In the genomic region with DNA sequence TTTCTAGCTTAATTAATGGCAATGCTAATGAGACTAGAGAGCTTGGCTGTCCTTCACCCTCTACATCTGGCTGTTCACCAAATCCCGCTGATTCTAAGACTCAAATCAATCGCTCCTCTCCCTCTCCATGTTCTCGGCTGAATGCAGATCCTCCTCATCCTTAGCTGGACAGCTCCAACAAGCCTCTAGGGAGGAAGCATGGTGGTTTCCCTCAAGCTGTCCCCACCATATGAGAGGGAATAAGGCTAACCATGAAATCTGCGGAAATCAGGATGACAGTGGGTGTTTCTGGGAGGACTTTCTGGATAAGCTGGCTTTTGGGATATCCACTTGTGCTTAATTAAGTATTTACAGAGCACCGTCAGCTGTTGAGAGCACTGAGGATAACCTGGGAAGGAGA, we compare ENCODE assay signal across 9 cellular contexts.
"Had no signal": no experiment of that assay in that cellular context is flagged by ENCODE, and none has a peak within 500 bp of the region (broad histone marks: within the 10 kb centered on the region; RNA-seq: fewer than 3 reads in every experiment).

No MANE protein-coding gene starts in this region.

- H3K4me3 ChIP-seq: cardiac muscle cell, heart right ventricle, psoas muscle, sigmoid colon, testis had no signal

- H3K4me1 ChIP-seq: heart right ventricle, psoas muscle, sigmoid colon, testis had no signal

- H3K36me3 ChIP-seq: cardiac muscle cell, heart right ventricle, sigmoid colon had no signal

- DNase-seq: activated naive CD4-positive, alpha-beta T cell treated with anti-CD3 and anti-CD28 coated beads, Interleukin-2, amount 10 ng/mL, durations not matched to agents 7 days and 5 days; heart right ventricle; mammary epithelial cell; naive thymus-derived CD4-positive, alpha-beta T cell; psoas muscle; sigmoid colon; stimulated activated CD4-positive, alpha-beta T cell treated with anti-CD3 and anti-CD28 coated beads, Interleukin-12 subunit alpha, Interleukin-12 subunit beta, amount 100 ng/mL, for 4 hours; testis had no signal

- H3K9me3 ChIP-seq: heart right ventricle, psoas muscle, sigmoid colon, testis had no signal

- H3K27ac ChIP-seq: cardiac muscle cell, heart right ventricle, psoas muscle, sigmoid colon, testis had no signal

- H3K27me3 ChIP-seq: heart right ventricle, sigmoid colon, testis had no signal
